In the genomic region with DNA sequence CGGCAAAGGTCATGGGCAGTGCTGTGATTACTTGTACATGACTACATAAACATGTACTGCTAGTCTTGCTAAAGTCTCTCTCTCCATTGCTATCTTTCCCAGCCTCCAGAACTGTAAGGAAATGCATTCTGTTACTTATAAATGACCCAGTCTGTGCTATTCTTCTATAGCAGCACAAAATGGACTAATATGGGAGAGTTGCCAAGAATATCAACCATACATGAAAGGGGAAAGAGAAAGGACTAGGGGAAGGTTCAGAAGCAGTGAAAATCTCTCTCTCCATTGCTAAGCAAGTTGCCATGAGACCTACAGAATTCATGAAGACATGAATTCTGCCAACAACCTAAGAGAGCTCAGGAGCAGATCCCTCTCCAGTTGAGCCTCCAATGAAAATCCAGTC, we compare ENCODE assay signal across 1 cellular context.
TF ChIP-seq lines count a peak whose summit lies in the region.

No MANE protein-coding gene starts in this region.

TF ChIP-seq in endothelial cell of umbilical vein, 7 proteins besides CTCF, POLR2A, EP300 and RAD21:
- TF ChIP-seq MAX (IDR thresholded peaks at IDR 0.05; ENCODE audit: insufficient read depth, insufficient read length) (no peak), GATA2 (IDR thresholded peaks at IDR 0.05; ENCODE audit: insufficient read depth, insufficient read length, low read depth, low read length) (no peak)
TF ChIP-seq in endothelial cell of umbilical vein: peak in this region for 0.
